In the genomic region with DNA sequence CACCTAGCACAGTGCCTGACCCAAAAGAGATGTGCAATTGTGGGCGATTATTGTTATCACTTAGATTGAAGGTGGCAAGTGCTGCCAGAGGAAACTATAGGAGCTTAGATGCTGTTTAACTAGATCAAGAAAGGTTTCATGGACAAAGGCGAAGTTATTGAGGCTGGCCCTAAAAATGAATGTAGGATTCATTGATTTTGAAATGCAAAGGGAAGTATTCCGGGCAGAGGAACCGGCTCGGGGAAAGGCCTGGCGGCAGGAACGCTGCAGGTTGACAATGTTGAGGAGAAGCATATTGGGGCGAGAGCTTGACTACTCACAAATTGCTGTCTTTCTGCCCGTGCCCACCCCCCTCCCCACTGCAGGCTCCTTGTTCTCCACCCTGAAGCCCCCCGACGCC, we compare ENCODE assay signal across 14 cellular contexts. TPM values are rescaled to one million over a fixed set of nuclear protein-coding genes. Genes with fewer than 3 reads are reported as not detected.
DNase-seq lines count a peak whose midpoint lies in the region; ATAC-seq, FAIRE-seq and TF ChIP-seq lines count a peak whose summit lies in the region.
"Had no signal": no experiment of that assay in that cellular context is flagged by ENCODE, and none has a peak within 500 bp of the region (broad histone marks: within the 10 kb centered on the region; RNA-seq: fewer than 3 reads in every experiment).

No MANE protein-coding gene starts in this region.

- H3K27me3 ChIP-seq in astrocyte (ENCODE audit: insufficient read depth, low read length) (no peaks in the 10 kb centered on the region), mesenchymal stem cell (ENCODE audit: control insufficient read depth in 1 of 2, insufficient read depth in 1 of 2, low read length in 2 of 2) (peaks cover 0 to 15% of the 10 kb centered on the region in 2 experiments), tibial artery (peaks cover 0 to 8% of the 10 kb centered on the region in 2 donors)

- H3K4me3 ChIP-seq in astrocyte (ENCODE audit: insufficient read depth, low read depth, low read length) (peak overlapping the region; percentile 37), mesenchymal stem cell (ENCODE audit: insufficient read depth in 1 of 2, low read depth in 1 of 2, low read length in 2 of 2) (peak overlapping the region; percentile 26 to 65), tibial artery (peak overlapping the region; percentile 47 to 57)

- H3K23ac ChIP-seq in mesenchymal stem cell (ENCODE audit: low read length in 2 of 2), result peak overlapping the region in 1 of 2 experiments; percentile 23

- H3K36me3 ChIP-seq in astrocyte (ENCODE audit: insufficient read depth, low read length) (no peaks in the 10 kb centered on the region), mesenchymal stem cell (ENCODE audit: control insufficient read depth in 1 of 2, insufficient read depth in 2 of 2, low read depth in 1 of 2, low read length in 2 of 2) (no peaks in the 10 kb centered on the region), tibial artery (no peaks in the 10 kb centered on the region)

- no peaks in the 10 kb centered on the region for H3K79me2 ChIP-seq in astrocyte (ENCODE audit: insufficient read depth, low read length)

- peak overlapping the region; percentile 20 for H2BK5ac ChIP-seq in mesenchymal stem cell (ENCODE audit: low read depth, low read length, poor library complexity, severe bottlenecking)

- peak overlapping the region; percentile 56 for H3K9ac ChIP-seq in astrocyte (ENCODE audit: low read length)
- no peak overlapping the region for H3K9ac ChIP-seq in mesenchymal stem cell (ENCODE audit: low read length)
- H3K9ac ChIP-seq: KMS-11 had no signal

- H3K4me3 Mint-ChIP-seq in astrocyte (ENCODE audit: unreplicated experiment), result peak overlapping the region; percentile 60

- H3K79me1 ChIP-seq in mesenchymal stem cell (replicated peaks; ENCODE audit: low read length, poor library complexity, severe bottlenecking), result no peaks in the 10 kb centered on the region

- H3K36me3 Mint-ChIP-seq in astrocyte (ENCODE audit: low read depth, unreplicated experiment), result peaks cover 2% of the 10 kb centered on the region

- no peak overlapping the region for H2BK120ac ChIP-seq in mesenchymal stem cell (ENCODE audit: low read depth, low read length)

- no peak overlapping the region for H2AK5ac ChIP-seq in mesenchymal stem cell (ENCODE audit: low read length, severe bottlenecking)

- H4K91ac ChIP-seq in mesenchymal stem cell (ENCODE audit: low read length), result peak overlapping the region; percentile 52

- no peak overlapping the region for H3K27ac Mint-ChIP-seq in astrocyte (ENCODE audit: unreplicated experiment)

- intact Hi-C loops in cardiac septum (cut with DNase I) (no loop called here), left ventricle myocardium superior (cut with micrococcal nuclease) (no loop called here), tibial artery (cut with DNase I; ENCODE audit: low total_unique reads) (no loop called here)

- H3K18ac ChIP-seq in mesenchymal stem cell (ENCODE audit: low read depth in 1 of 2, low read length in 2 of 2), result no peak overlapping the region

- DNase-seq in cardiac septum (ENCODE audit: low spot score), result peak; percentile 43
- DNase-seq in left ventricle myocardium superior, result no peak
- DNase-seq in astrocyte (ENCODE audit: low read depth), result no peak
- DNase-seq in mesenchymal stem cell, result no peak
- DNase-seq in tibial artery, result no peak
- no peak for DNase-seq in activated T-cell treated with anti-CD3 and anti-CD28 coated beads, Interleukin-2, amount 50 U/mL, for 1 hour
- DNase-seq: activated effector memory CD4-positive, alpha-beta T cell treated with Interleukin-2 at 50 U/mL for 16 hours; C1 segment of cervical spinal cord; GOT3; NCI-H2171 treated with DMSO at 0.1 percent for 48 hours had no signal

- H2BK15ac ChIP-seq in mesenchymal stem cell (ENCODE audit: low read depth, poor library complexity, severe bottlenecking), result no peak overlapping the region

- H3K4ac ChIP-seq in mesenchymal stem cell (ENCODE audit: low read depth in 1 of 2, low read length in 2 of 2), result no peak overlapping the region

- H3K27ac ChIP-seq in astrocyte (ENCODE audit: low read depth, low read length) (no peak overlapping the region), mesenchymal stem cell (ENCODE audit: low read length, poor library complexity, severe bottlenecking) (peak overlapping the region; percentile 38), tibial artery (no peak overlapping the region)
- H3K27ac ChIP-seq: KMS-11 had no signal

- peak overlapping the region in 1 of 2 experiments; percentile 91 for H2BK12ac ChIP-seq in mesenchymal stem cell (ENCODE audit: low read length in 2 of 2)

- ATAC-seq in left ventricle myocardium superior (no peak), HG03045 (IDR thresholded peaks at IDR 0.05; ENCODE audit: unreplicated experiment) (no peak), HG03139 (IDR thresholded peaks at IDR 0.05; ENCODE audit: unreplicated experiment) (no peak)
- ATAC-seq: PC-3 had no signal

- WGBS in mesenchymal stem cell, result 32% methylated on average over 11 of the region's 11 CpGs

- H3K9me3 ChIP-seq in astrocyte (ENCODE audit: insufficient read depth, low read depth, low read length), result no peaks in the 10 kb centered on the region
- H3K9me3 ChIP-seq in mesenchymal stem cell (ENCODE audit: control insufficient read depth, low read length), result no peaks in the 10 kb centered on the region
- no peaks in the 10 kb centered on the region for H3K9me3 ChIP-seq in tibial artery

- TF ChIP-seq CTCF in astrocyte (IDR thresholded peaks at IDR 0.05; ENCODE audit: insufficient read depth, low read depth, low read length) (no peak), tibial artery (IDR thresholded peaks at IDR 0.05) (no peak)

- peaks cover 23% of the 10 kb centered on the region for H3K4me1 Mint-ChIP-seq in astrocyte (ENCODE audit: low read depth, unreplicated experiment)

- FAIRE-seq in astrocyte (lab: Jason Lieb, UNC), result no peak

- H3K4me2 ChIP-seq in astrocyte (ENCODE audit: low read length) (peak overlapping the region; percentile 75), mesenchymal stem cell (ENCODE audit: low read length, poor library complexity, severe bottlenecking) (peak overlapping the region; percentile 83)
- H3K4me2 ChIP-seq: KMS-11 had no signal

- H3K9me3 Mint-ChIP-seq in astrocyte (ENCODE audit: unreplicated experiment), result peaks cover 9% of the 10 kb centered on the region

- H4K20me1 ChIP-seq in astrocyte (ENCODE audit: insufficient read depth, low read length), result no peaks in the 10 kb centered on the region

- H3K4me1 ChIP-seq in astrocyte (ENCODE audit: insufficient read depth, low read length) (peaks cover 34% of the 10 kb centered on the region), mesenchymal stem cell (ENCODE audit: control insufficient read depth, insufficient read depth, low read depth, low read length) (peaks cover 21% of the 10 kb centered on the region), tibial artery (peaks cover 0 to 43% (median 13%) of the 10 kb centered on the region in 4 donors)

- H3K14ac ChIP-seq in mesenchymal stem cell (ENCODE audit: low read length in 2 of 2), result peak overlapping the region in 1 of 2 experiments; percentile 18

- H3K27me3 Mint-ChIP-seq in astrocyte (ENCODE audit: low read depth, unreplicated experiment), result peaks cover 39% of the 10 kb centered on the region

- H2AFZ ChIP-seq in astrocyte (ENCODE audit: low read depth, low read length) (peak overlapping the region; percentile 77), mesenchymal stem cell (ENCODE audit: low read depth, low read length) (peak overlapping the region; percentile 91)

- peak overlapping the region; percentile 5 for H4K8ac ChIP-seq in mesenchymal stem cell (ENCODE audit: low read length)

RNA-seq across cellular contexts. Expression of gene TTC1, which starts 37.4 kb away (rescaled TPM):
- total RNA-seq in cardiac septum, result 67.7 TPM
- 118 TPM for total RNA-seq in left ventricle myocardium superior
- total RNA-seq in astrocyte, result 53.9 and 61.2 TPM in 2 replicates
- polyA plus RNA-seq in mesenchymal stem cell (2013, experiment 1 of 2), result 73.4 TPM
- polyA plus RNA-seq in mesenchymal stem cell (2013, experiment 2 of 2), result 76.3 TPM

RNA-seq across cellular contexts. Expression of gene ADRA1B, which starts 55.2 kb away (rescaled TPM):
- total RNA-seq in cardiac septum (4.9 TPM), left ventricle myocardium superior (1.4 TPM), astrocyte (1.4 and 1.9 TPM in 2 replicates)
- 0.80 TPM for polyA plus RNA-seq in mesenchymal stem cell (2013, experiment 1 of 2)
- polyA plus RNA-seq in mesenchymal stem cell (2013, experiment 2 of 2), result 0.70 TPM
